In the genomic region with DNA sequence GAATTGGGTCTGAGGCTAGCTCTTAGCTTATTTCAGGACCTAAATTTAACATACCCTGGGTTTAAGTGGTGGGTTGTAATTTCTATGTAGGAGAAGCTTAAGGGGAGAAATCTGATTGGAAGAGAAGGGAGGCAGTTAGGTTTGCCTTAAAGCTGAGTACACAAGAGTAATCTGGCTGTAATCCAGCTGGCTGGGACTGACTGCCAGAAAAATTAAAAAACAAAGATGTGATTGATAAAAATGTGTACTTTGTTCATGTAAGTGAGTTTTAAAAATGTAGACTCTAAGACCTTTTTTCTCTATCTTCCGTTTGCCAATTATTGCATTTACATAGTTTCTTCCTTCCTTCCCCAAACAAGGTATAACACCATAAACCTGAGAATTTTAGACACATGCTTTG, we compare ENCODE assay signal across 9 cellular contexts. TPM values are rescaled to one million over a fixed set of nuclear protein-coding genes. Genes with fewer than 3 reads are reported as not detected.
A peak's percentile ranks its signal among the peaks of the same experiment; 100 is the strongest.
DNase-seq lines count a peak whose midpoint lies in the region; ATAC-seq lines count a peak whose summit lies in the region.
"Had no signal": no experiment of that assay in that cellular context is flagged by ENCODE, and none has a peak within 500 bp of the region (broad histone marks: within the 10 kb centered on the region; RNA-seq: fewer than 3 reads in every experiment).

No MANE protein-coding gene starts in this region.

- H3K27me3 Mint-ChIP-seq in activated T-helper 1 cell treated with anti-CD3 and anti-CD28 coated beads, Interleukin-12 subunit alpha, Interleukin-12 subunit beta, Interleukin-2, Interleukin-4 antibody, amounts not matched to agents 30 ng/mL and 10 ng/mL and 1 ng/mL, durations not matched to agents 14 hours and 24 hours and 36 hours (ENCODE audit: insufficient read depth), result no peaks in the 10 kb centered on the region

- no peak overlapping the region for H2AFZ ChIP-seq in ACC112 (ENCODE audit: low read length, unreplicated experiment)

- peaks cover 20% of the 10 kb centered on the region for H3K4me1 ChIP-seq in ACC112 (ENCODE audit: control insufficient read depth, insufficient read depth, low read length, unreplicated experiment)

- no peak overlapping the region for H3K4me3 ChIP-seq in ACC112 (ENCODE audit: low read depth, low read length)

- intact Hi-C loops in activated T-helper 1 cell treated with anti-CD3 and anti-CD28 coated beads, Interleukin-12 subunit alpha, Interleukin-12 subunit beta, Interleukin-2, Interleukin-4 antibody, amounts not matched to agents 30 ng/mL and 10 ng/mL and 1 ng/mL, durations not matched to agents 14 hours and 24 hours and 36 hours (cut with micrococcal nuclease), result no loop called here

- H3K9me3 Mint-ChIP-seq in activated T-helper 1 cell treated with anti-CD3 and anti-CD28 coated beads, Interleukin-12 subunit alpha, Interleukin-12 subunit beta, Interleukin-2, Interleukin-4 antibody, amounts not matched to agents 30 ng/mL and 10 ng/mL and 1 ng/mL, durations not matched to agents 14 hours and 24 hours and 36 hours, result no peaks in the 10 kb centered on the region

- H3K79me2 ChIP-seq in ACC112 (ENCODE audit: control insufficient read depth, insufficient read depth, low read length, unreplicated experiment), result no peaks in the 10 kb centered on the region

- peaks cover 13% of the 10 kb centered on the region for H3K4me1 Mint-ChIP-seq in activated T-helper 1 cell treated with anti-CD3 and anti-CD28 coated beads, Interleukin-12 subunit alpha, Interleukin-12 subunit beta, Interleukin-2, Interleukin-4 antibody, amounts not matched to agents 30 ng/mL and 10 ng/mL and 1 ng/mL, durations not matched to agents 14 hours and 24 hours and 36 hours (ENCODE audit: low read depth)

- no peaks in the 10 kb centered on the region for H3K36me3 ChIP-seq in ACC112 (ENCODE audit: insufficient read depth, low read length)

- H3K4me3 Mint-ChIP-seq in activated T-helper 1 cell treated with anti-CD3 and anti-CD28 coated beads, Interleukin-12 subunit alpha, Interleukin-12 subunit beta, Interleukin-2, Interleukin-4 antibody, amounts not matched to agents 30 ng/mL and 10 ng/mL and 1 ng/mL, durations not matched to agents 14 hours and 24 hours and 36 hours, result no peak overlapping the region

- H3K27me3 ChIP-seq in ACC112 (ENCODE audit: insufficient read depth, low read length), result no peaks in the 10 kb centered on the region

- ATAC-seq in GM18909 (IDR thresholded peaks at IDR 0.05; ENCODE audit: poor library complexity, unreplicated experiment), result no peak
- ATAC-seq: activated CD4-positive, CD25-positive, alpha-beta regulatory T cell treated with anti-CD3 and anti-CD28 coated beads, Interleukin-2, amount 50 U/mL, for 24 hours had no signal

- peak; percentile 10 for DNase-seq in NCI-H446 treated with DMSO at 0.1 percent for 48 hours (lab: John Stamatoyannopoulos, UW)
- DNase-seq in foreskin melanocyte, result peak; percentile 72
- no peak for DNase-seq in germinal center (ENCODE audit: low spot score)
- DNase-seq in activated T-helper 1 cell treated with anti-CD3 and anti-CD28 coated beads, Interleukin-12 subunit alpha, Interleukin-12 subunit beta, Interleukin-2, Interleukin-4 antibody, amounts not matched to agents 30 ng/mL and 10 ng/mL and 1 ng/mL, durations not matched to agents 14 hours and 24 hours and 36 hours (ENCODE audit: low spot score), result no peak
- DNase-seq: kidney glomerular epithelial cell had no signal

- no peak overlapping the region for H3K27ac Mint-ChIP-seq in activated T-helper 1 cell treated with anti-CD3 and anti-CD28 coated beads, Interleukin-12 subunit alpha, Interleukin-12 subunit beta, Interleukin-2, Interleukin-4 antibody, amounts not matched to agents 30 ng/mL and 10 ng/mL and 1 ng/mL, durations not matched to agents 14 hours and 24 hours and 36 hours

- H3K27ac ChIP-seq in ACC112 (ENCODE audit: low read depth, low read length), result 0 out of 2 replicates have a peak overlapping the region, but pooled peaks have one; percentile 6

- H3K36me3 Mint-ChIP-seq in activated T-helper 1 cell treated with anti-CD3 and anti-CD28 coated beads, Interleukin-12 subunit alpha, Interleukin-12 subunit beta, Interleukin-2, Interleukin-4 antibody, amounts not matched to agents 30 ng/mL and 10 ng/mL and 1 ng/mL, durations not matched to agents 14 hours and 24 hours and 36 hours (ENCODE audit: low read depth), result no peaks in the 10 kb centered on the region

RNA-seq across cellular contexts. Expression of a gene that starts 17.4 kb away (rescaled TPM):
- not detected in 2 replicates for total RNA-seq in activated T-helper 1 cell treated with anti-CD3 and anti-CD28 coated beads, Interleukin-12 subunit alpha, Interleukin-12 subunit beta, Interleukin-2, Interleukin-4 antibody, amounts not matched to agents 30 ng/mL and 10 ng/mL and 1 ng/mL, durations not matched to agents 14 hours and 24 hours and 36 hours
- total RNA-seq: cerebellum had no signal

RNA-seq across cellular contexts. Expression of a gene that starts 19.9 kb away (rescaled TPM):
- 9.3 and 10.4 TPM in 2 replicates for total RNA-seq in activated T-helper 1 cell treated with anti-CD3 and anti-CD28 coated beads, Interleukin-12 subunit alpha, Interleukin-12 subunit beta, Interleukin-2, Interleukin-4 antibody, amounts not matched to agents 30 ng/mL and 10 ng/mL and 1 ng/mL, durations not matched to agents 14 hours and 24 hours and 36 hours

RNA-seq across cellular contexts. Expression of a gene that starts 22.4 kb away (rescaled TPM):
- 18.4 and 18.9 TPM in 2 replicates for total RNA-seq in activated T-helper 1 cell treated with anti-CD3 and anti-CD28 coated beads, Interleukin-12 subunit alpha, Interleukin-12 subunit beta, Interleukin-2, Interleukin-4 antibody, amounts not matched to agents 30 ng/mL and 10 ng/mL and 1 ng/mL, durations not matched to agents 14 hours and 24 hours and 36 hours

RNA-seq across cellular contexts. Expression of a gene that starts 22.5 kb away (rescaled TPM):
- 54.7 and 58.4 TPM in 2 replicates for total RNA-seq in activated T-helper 1 cell treated with anti-CD3 and anti-CD28 coated beads, Interleukin-12 subunit alpha, Interleukin-12 subunit beta, Interleukin-2, Interleukin-4 antibody, amounts not matched to agents 30 ng/mL and 10 ng/mL and 1 ng/mL, durations not matched to agents 14 hours and 24 hours and 36 hours

RNA-seq across cellular contexts. Expression of a gene that starts 39.1 kb away (rescaled TPM):
- total RNA-seq in activated T-helper 1 cell treated with anti-CD3 and anti-CD28 coated beads, Interleukin-12 subunit alpha, Interleukin-12 subunit beta, Interleukin-2, Interleukin-4 antibody, amounts not matched to agents 30 ng/mL and 10 ng/mL and 1 ng/mL, durations not matched to agents 14 hours and 24 hours and 36 hours, result 32.1 and 32.6 TPM in 2 replicates

Comparison
In these comparisons a context has a peak if more than half of its experiments do, and no peak if none do; other contexts are left out.
1. DNase-seq: peak in NCI-H446 treated with DMSO at 0.1 percent for 48 hours (single experiment) and foreskin melanocyte (single experiment); none in germinal center (single experiment) and activated T-helper 1 cell treated with anti-CD3 and anti-CD28 coated beads, Interleukin-12 subunit alpha, Interleukin-12 subunit beta, Interleukin-2, Interleukin-4 antibody, amounts not matched to agents 30 ng/mL and 10 ng/mL and 1 ng/mL, durations not matched to agents 14 hours and 24 hours and 36 hours (single experiment).